15 cellular contexts compared by ENCODE assay signal in the genomic region with DNA sequence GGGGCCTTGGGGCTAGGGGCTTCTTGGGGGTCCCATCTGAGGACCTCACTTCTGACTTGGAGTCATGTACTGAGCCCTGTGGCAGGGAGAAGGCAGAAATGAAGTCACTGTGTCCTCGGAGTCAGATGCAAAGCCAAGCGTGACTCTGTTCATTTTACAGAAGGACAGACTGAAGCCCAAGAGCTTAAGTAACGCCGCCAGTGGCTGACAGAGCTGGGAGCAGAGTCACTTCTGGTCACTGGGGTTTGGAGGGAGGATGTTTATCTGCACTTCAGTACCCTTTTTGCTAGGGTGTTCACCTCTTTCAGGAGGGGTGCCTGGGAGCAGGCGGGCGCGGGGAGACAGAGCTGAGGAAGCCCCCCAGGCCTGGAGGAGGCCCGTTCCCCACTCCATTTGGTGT. TPM values are rescaled to one million over a fixed set of nuclear protein-coding genes. Genes with fewer than 3 reads are reported as not detected.
DNase-seq lines count a peak whose midpoint lies in the region; ATAC-seq and TF ChIP-seq lines count a peak whose summit lies in the region.
"Had no signal": no experiment of that assay in that cellular context is flagged by ENCODE, and none has a peak within 500 bp of the region (broad histone marks: within the 10 kb centered on the region; RNA-seq: fewer than 3 reads in every experiment).

No MANE protein-coding gene starts in this region.

- no peaks in the 10 kb centered on the region for H3K9me3 ChIP-seq in CD4-positive, alpha-beta T cell (ENCODE audit: control insufficient read depth, low read length)
- H3K9me3 ChIP-seq in CD8-positive, alpha-beta T cell (ENCODE audit: low read length), result no peaks in the 10 kb centered on the region

- intact Hi-C loops in CD4-positive, alpha-beta T cell (cut with DNase I, micrococcal nuclease), result no loop called here
- intact Hi-C loops in CD8-positive, alpha-beta T cell (cut with DNase I, micrococcal nuclease), result loop anchor here in 1 of 2 experiments (1.0 kb wide), 1 partner anchor 10 kb away; no protein-coding TSS in a partner anchor

- POLR2A ChIA-PET in CD4-positive, alpha-beta T cell (lab: Charles Lee), result interaction anchor here (0.8 to 5.1 kb wide), 19 partner anchors 18 to 175 kb away, joined by 3 to 57 read pairs (median 4); a partner anchor contains a TSS
- POLR2A ChIA-PET in CD8-positive, alpha-beta T cell (lab: Charles Lee), result interaction anchor here (0.9 to 2.0 kb wide), 9 partner anchors 9 to 131 kb away, joined by 3 to 7 read pairs (median 4); no protein-coding TSS in a partner anchor

- H3K27ac Mint-ChIP-seq in CD4-positive, alpha-beta T cell, result peak overlapping the region; percentile 94
- peak overlapping the region; percentile 96 for H3K27ac Mint-ChIP-seq in CD8-positive, alpha-beta T cell
- peak overlapping the region; percentile 48 for H3K27ac Mint-ChIP-seq in endothelial cell (ENCODE audit: unreplicated experiment)
- H3K27ac Mint-ChIP-seq: progenitor cell of endocrine pancreas had no signal

- H3K4me1 ChIP-seq in CD8-positive, alpha-beta T cell (ENCODE audit: insufficient read depth, low read length), result peaks cover 95% of the 10 kb centered on the region

- peaks cover 6% of the 10 kb centered on the region for H3K36me3 ChIP-seq in CD8-positive, alpha-beta T cell (ENCODE audit: insufficient read depth, low read length)

- CTCF ChIA-PET in CD4-positive, alpha-beta T cell (lab: Charles Lee), result interaction anchor here (1.1 kb wide), 1 partner anchor 12 kb away, joined by 7 read pairs; no protein-coding TSS in a partner anchor
- CTCF ChIA-PET in CD8-positive, alpha-beta T cell (lab: Charles Lee), result interaction anchor here (1.1 kb wide), 1 partner anchor 16 kb away, joined by 3 read pairs; no protein-coding TSS in a partner anchor

- H3K4me3 Mint-ChIP-seq in CD4-positive, alpha-beta T cell, result peak overlapping the region; percentile 82
- H3K4me3 Mint-ChIP-seq in CD8-positive, alpha-beta T cell, result peak overlapping the region; percentile 75
- no peak overlapping the region for H3K4me3 Mint-ChIP-seq in endothelial cell (ENCODE audit: unreplicated experiment)
- H3K4me3 Mint-ChIP-seq: naive B cell had no signal

- H3K4me3 ChIP-seq in CD8-positive, alpha-beta T cell (ENCODE audit: low read depth, low read length), result peak overlapping the region; percentile 33
- no peak overlapping the region for H3K4me3 ChIP-seq in coronary artery

- H3K27me3 ChIP-seq in CD4-positive, alpha-beta T cell (ENCODE audit: control insufficient read depth, insufficient read depth, low read length), result no peaks in the 10 kb centered on the region
- H3K27me3 ChIP-seq in CD8-positive, alpha-beta T cell (ENCODE audit: insufficient read depth, low read length), result no peaks in the 10 kb centered on the region

- H3K27me3 Mint-ChIP-seq in CD4-positive, alpha-beta T cell, result no peaks in the 10 kb centered on the region
- no peaks in the 10 kb centered on the region for H3K27me3 Mint-ChIP-seq in CD8-positive, alpha-beta T cell (ENCODE audit: low read depth)
- peaks cover 2% of the 10 kb centered on the region for H3K27me3 Mint-ChIP-seq in endothelial cell (ENCODE audit: unreplicated experiment)
- H3K27me3 Mint-ChIP-seq: naive B cell had no signal

- no peaks in the 10 kb centered on the region for H3K9me3 Mint-ChIP-seq in CD4-positive, alpha-beta T cell
- no peaks in the 10 kb centered on the region for H3K9me3 Mint-ChIP-seq in CD8-positive, alpha-beta T cell
- no peaks in the 10 kb centered on the region for H3K9me3 Mint-ChIP-seq in endothelial cell (ENCODE audit: unreplicated experiment)
- H3K9me3 Mint-ChIP-seq: naive B cell had no signal

- DNase-seq in CD4-positive, alpha-beta T cell, result peak in 1 of 10 experiments; percentile 45
- DNase-seq in CD8-positive, alpha-beta T cell, result peak in 3 of 7 experiments; percentile 41 to 56 (median 46)
- peak; percentile 60 to 68 for DNase-seq in activated T-cell treated with anti-CD3 and anti-CD28 coated beads, Interleukin-2, amount 50 U/mL, for 48 hours
- DNase-seq in endothelial cell (ENCODE audit: low spot score), result no peak
- no peak for DNase-seq in dedifferentiated amniotic fluid mesenchymal stem cell (ENCODE audit: extremely low spot score)
- DNase-seq in coronary artery (ENCODE audit: low spot score), result no peak
- DNase-seq in glomerular visceral epithelial cell (ENCODE audit: extremely low spot score), result no peak
- DNase-seq: mammary epithelial cell; naive B cell; NCI-H2029; stimulated activated CD4-positive, alpha-beta T cell treated with anti-CD3 and anti-CD28 coated beads, Interleukin-2, amount 100 ng/mL, for 48 hours; SW 1271 had no signal

- peaks cover 95% of the 10 kb centered on the region for H3K36me3 Mint-ChIP-seq in CD4-positive, alpha-beta T cell (ENCODE audit: low read depth)
- peaks cover 75% of the 10 kb centered on the region for H3K36me3 Mint-ChIP-seq in CD8-positive, alpha-beta T cell
- H3K36me3 Mint-ChIP-seq in endothelial cell (ENCODE audit: low read depth, unreplicated experiment), result no peaks in the 10 kb centered on the region
- H3K36me3 Mint-ChIP-seq: naive B cell had no signal

- peaks cover 99% of the 10 kb centered on the region for H3K4me1 Mint-ChIP-seq in CD4-positive, alpha-beta T cell (ENCODE audit: low read depth)
- peaks cover 96% of the 10 kb centered on the region for H3K4me1 Mint-ChIP-seq in CD8-positive, alpha-beta T cell (ENCODE audit: low read depth)
- no peaks in the 10 kb centered on the region for H3K4me1 Mint-ChIP-seq in endothelial cell (ENCODE audit: unreplicated experiment)

- no peak for ATAC-seq in CD4-positive, alpha-beta T cell (ENCODE audit: poor library complexity)
- ATAC-seq in CD8-positive, alpha-beta T cell, result no peak

- TF ChIP-seq CTCF in CD4-positive, alpha-beta T cell (IDR thresholded peaks at IDR 0.05), result no peak
- no peak for TF ChIP-seq CTCF in CD8-positive, alpha-beta T cell (IDR thresholded peaks at IDR 0.05)
- no peak for TF ChIP-seq CTCF in endothelial cell (IDR thresholded peaks at IDR 0.05; ENCODE audit: unreplicated experiment)
- no peak for TF ChIP-seq CTCF in coronary artery (IDR thresholded peaks at IDR 0.05)

- H3K27ac ChIP-seq in CD4-positive, alpha-beta T cell (ENCODE audit: low read depth, low read length), result peak overlapping the region; percentile 95
- H3K27ac ChIP-seq in CD8-positive, alpha-beta T cell (ENCODE audit: low read depth, low read length), result peak overlapping the region; percentile 43
- no peak overlapping the region for H3K27ac ChIP-seq in coronary artery
- H3K27ac ChIP-seq: KMS-11 had no signal

RNA-seq across cellular contexts. Expression of a gene that starts 10.7 kb away (rescaled TPM):
- 100 to 1,000 TPM; 814 to 827 TPM for total RNA-seq in CD4-positive, alpha-beta T cell
- 100 to 1,000 TPM; 765 to 793 TPM for total RNA-seq in CD8-positive, alpha-beta T cell
- total RNA-seq in endothelial cell (ENCODE audit: unreplicated experiment), result 0.33 TPM
- total RNA-seq: G401, mammary epithelial cell had no signal

RNA-seq across cellular contexts. Expression of a gene that starts 30.2 kb away (rescaled TPM):
- total RNA-seq in CD4-positive, alpha-beta T cell, result 10 to 100 TPM; 10.5 to 11.9 TPM
- 1 to 10 TPM; 6.3 to 9.0 TPM for total RNA-seq in CD8-positive, alpha-beta T cell
- 0.62 TPM for total RNA-seq in endothelial cell (ENCODE audit: unreplicated experiment)
- total RNA-seq: G401 had no signal

RNA-seq across cellular contexts. Expression of a gene that starts 57.9 kb away (rescaled TPM):
- total RNA-seq in CD4-positive, alpha-beta T cell, result not detected
- total RNA-seq in CD8-positive, alpha-beta T cell, result not detected
- total RNA-seq in endothelial cell (ENCODE audit: unreplicated experiment), result 164 TPM

Comparison
In these comparisons a context has a peak if more than half of its experiments do, and no peak if none do; other contexts are left out.
1. DNase-seq: peak in activated T-cell treated with anti-CD3 and anti-CD28 coated beads, Interleukin-2, amount 50 U/mL, for 48 hours (2 of 2); none in endothelial cell (single experiment), dedifferentiated amniotic fluid mesenchymal stem cell (single experiment), coronary artery (single experiment) and glomerular visceral epithelial cell (single experiment).
2. H3K27ac ChIP-seq: peak in CD4-positive, alpha-beta T cell (single experiment) and CD8-positive, alpha-beta T cell (single experiment); none in coronary artery (0 of 2).
3. RNA of a gene that starts 10.7 kb away (total RNA-seq): 814 to 827 TPM in CD4-positive, alpha-beta T cell and 765 to 793 TPM in CD8-positive, alpha-beta T cell; 0.33 TPM in endothelial cell (single experiment); every median in the first group is over 100 times any median in the second.
4. RNA of a gene that starts 57.9 kb away (total RNA-seq): 164 TPM in endothelial cell (single experiment); not detected in CD8-positive, alpha-beta T cell and not detected in CD4-positive, alpha-beta T cell; every median in the first group is over 100 times any median in the second.
5. Peak in every context shown above with its lines, with median percentiles within 50 percentile points of each other: H3K27ac Mint-ChIP-seq.